ENCODE assay signal across 8 cellular contexts in genomic region chr11:65427691-65428577, GRCh38. TPM values are rescaled to one million over a fixed set of nuclear protein-coding genes. Genes with fewer than 3 reads are reported as not detected.
DNase-seq lines count a peak whose midpoint lies in the region; ATAC-seq and TF ChIP-seq lines count a peak whose summit lies in the region.

No MANE protein-coding gene starts in this region.

- no peaks in the 10 kb centered on the region for H3K9me3 ChIP-seq in lower lobe of right lung

- DNase-seq in NCI-H1417 (lab: John Stamatoyannopoulos, UW) (peak in 2 of 3 experiments; percentile 45 to 47), NCI-H1417 treated with DMSO at 0.1 percent for 48 hours (lab: John Stamatoyannopoulos, UW) (no peak), SK-MEL-5 (ENCODE audit: low read depth, low spot score) (peak; percentile 77), caudate nucleus (lab: John Stamatoyannopoulos, UW) (peak in 10 of 61 donors; percentile 21 to 55 (median 36)), lower lobe of right lung (no peak)

- H3K27ac ChIP-seq in caudate nucleus (ENCODE audit: low read depth, low read length) (peak overlapping the region; percentile 99), lower lobe of right lung (peak overlapping the region; percentile 100), temporal lobe (ENCODE audit: low read depth, low read length) (peak overlapping the region; percentile 100)

- no peaks in the 10 kb centered on the region for H3K27me3 ChIP-seq in lower lobe of right lung (ENCODE audit: low read depth)

- intact Hi-C loops in lower lobe of right lung (cut with DNase I): loop anchor here (5.0 kb wide), 1 partner anchor 74 kb away; no protein-coding TSS in a partner anchor

- H3K4me1 ChIP-seq in lower lobe of right lung: peaks cover 61% of the 10 kb centered on the region

- H3K36me3 ChIP-seq in lower lobe of right lung: peaks cover 54% of the 10 kb centered on the region

- H3K4me3 ChIP-seq in lower lobe of right lung: peak overlapping the region; percentile 91

- in situ Hi-C loops in SK-MEL-5 (cut with HindIII; ENCODE audit: low pct_unique_long_range_greater_than_20kb, low sequenced_read_pairs): no loop called here

- TF ChIP-seq CTCF in lower lobe of right lung (IDR thresholded peaks at IDR 0.05): no peak

- ATAC-seq in lower lobe of right lung: peak; percentile 4 to 5
- no peak for ATAC-seq in HG03354 (IDR thresholded peaks at IDR 0.05; ENCODE audit: poor library complexity, severe bottlenecking, unreplicated experiment)
- no peak for ATAC-seq in GM18861 (IDR thresholded peaks at IDR 0.05; ENCODE audit: unreplicated experiment)

RNA-seq across cellular contexts. Expression of gene NEAT1, which starts 5.3 kb away (rescaled TPM):
- total RNA-seq in SK-MEL-5 (2014; rRNA removed; shearing (Covaris generic)): 13.3 and 17.2 TPM in 2 replicates
- 92.3 and 140 TPM in 2 replicates for polyA plus RNA-seq in SK-MEL-5 (2015; cell fraction: cytosol; rRNA removed)
- polyA plus RNA-seq in SK-MEL-5 (2015; cell fraction: nucleus; rRNA removed): 4,541 and 4,715 TPM in 2 replicates
- 980 TPM for total RNA-seq in lower lobe of right lung
- total RNA-seq in temporal lobe: 8.4 TPM

RNA-seq across cellular contexts. Expression of gene FRMD8, which starts 41.5 kb away (rescaled TPM):
- 36.4 and 37.5 TPM in 2 replicates for total RNA-seq in SK-MEL-5 (2014; rRNA removed; shearing (Covaris generic))
- polyA plus RNA-seq in SK-MEL-5 (2015; cell fraction: cytosol; rRNA removed): 71.8 and 107 TPM in 2 replicates
- 89.4 and 95.0 TPM in 2 replicates for polyA plus RNA-seq in SK-MEL-5 (2015; cell fraction: nucleus; rRNA removed)
- total RNA-seq in lower lobe of right lung (22.6 TPM), temporal lobe (6.9 TPM)

RNA-seq across cellular contexts. Expression of gene SLC25A45, which starts 45.5 kb away (rescaled TPM):
- total RNA-seq in SK-MEL-5 (2014; rRNA removed; shearing (Covaris generic)): 3.4 and 4.6 TPM in 2 replicates
- polyA plus RNA-seq in SK-MEL-5 (2015; cell fraction: cytosol; rRNA removed): 4.9 and 9.4 TPM in 2 replicates
- polyA plus RNA-seq in SK-MEL-5 (2015; cell fraction: nucleus; rRNA removed): 24.3 and 28.9 TPM in 2 replicates
- total RNA-seq in lower lobe of right lung (13.0 TPM), temporal lobe (0.74 TPM)

Comparison
In these comparisons a context has a peak if more than half of its experiments do, and no peak if none do; other contexts are left out.
1. DNase-seq: peak in NCI-H1417 (2 of 3) and SK-MEL-5 (single experiment); none in NCI-H1417 treated with DMSO at 0.1 percent for 48 hours (single experiment) and lower lobe of right lung (single experiment).
2. ATAC-seq: peak in lower lobe of right lung (2 of 2); none in HG03354 (single experiment) and GM18861 (single experiment).
3. RNA of gene NEAT1, which starts 5.3 kb away (total RNA-seq): 980 TPM in lower lobe of right lung (single experiment); 13.3 to 17.2 TPM in SK-MEL-5 and 8.4 TPM in temporal lobe (single experiment); every median in the first group is over 10 times any median in the second.
4. Peak in every context shown above with its lines, with median percentiles within 50 percentile points of each other: H3K27ac ChIP-seq.